Comparison of ENCODE assay signal across 8 cellular contexts in genomic region chr10:48604408-48605263, GRCh38. TPM values are rescaled to one million over a fixed set of nuclear protein-coding genes. Genes with fewer than 3 reads are reported as not detected.
DNase-seq lines count a peak whose midpoint lies in the region; ATAC-seq, FAIRE-seq and TF ChIP-seq lines count a peak whose summit lies in the region.

ARHGAP22 (minus strand) TSS chr10:48605073; CDS start chr10:48604796, 277 bp downstream.

- H3K36me3 ChIP-seq in muscle layer of duodenum (ENCODE audit: control insufficient read depth in 1 of 2, insufficient read depth in 2 of 2, low read length in 2 of 2) (no peaks in the 10 kb centered on the region), vagina (no peaks in the 10 kb centered on the region)

- H3K4me1 ChIP-seq in A549 (peaks cover 5% of the 10 kb centered on the region; the same call in 1 of the 3 replicates), muscle layer of duodenum (ENCODE audit: control insufficient read depth in 1 of 2, insufficient read depth in 2 of 2, low read length in 2 of 2) (peaks cover 0 to 14% of the 10 kb centered on the region in 2 donors), vagina (peaks cover 16% of the 10 kb centered on the region)

- peak; percentile 85 to 94 for ATAC-seq in A549
- peak; percentile 59 for ATAC-seq in GM18868 (IDR thresholded peaks at IDR 0.05; ENCODE audit: unreplicated experiment)
- ATAC-seq in GM18520 (IDR thresholded peaks at IDR 0.05; ENCODE audit: unreplicated experiment): no peak

- H3K4me3 ChIP-seq in A549 (peak within 1 kb of the TSS; percentile 65), muscle layer of duodenum (ENCODE audit: low read depth in 1 of 2, low read length in 2 of 2) (peak within 1 kb of the TSS; percentile 50), vagina (peak within 1 kb of the TSS; percentile 42 to 47)

- POLR2A ChIA-PET in A549 (lab: Yijun Ruan, JAX): interaction anchor here (0.6 kb wide), 2 partner anchors 15 to 16 kb away, joined by 3 read pairs; no protein-coding TSS in a partner anchor
- POLR2A ChIA-PET in RWPE1 (lab: Yijun Ruan, JAX; ENCODE audit: low non-redundant PET): no interaction called here

- no peaks in the 10 kb centered on the region for H3K27me3 ChIP-seq in muscle layer of duodenum (ENCODE audit: low read depth, low read length)
- no peaks in the 10 kb centered on the region for H3K27me3 ChIP-seq in vagina

- intact Hi-C loops in vagina (cut with DNase I): no loop called here

- no peak for TF ChIP-seq RAD21 in A549 (conservative IDR thresholded peaks at IDR 0.05 in 1 of 2, IDR thresholded peaks at IDR 0.05 in 1 of 2)

- H3K9me3 ChIP-seq in A549 (no peaks in the 10 kb centered on the region), muscle layer of duodenum (ENCODE audit: control insufficient read depth in 1 of 2, low read length in 2 of 2) (no peaks in the 10 kb centered on the region), vagina (no peaks in the 10 kb centered on the region)

- DNase-seq in A549 (ENCODE audit: low read depth in 1 of 2, low spot score in 1 of 2) (peak; percentile 25 to 73), RWPE1 (ENCODE audit: low spot score) (peak; percentile 59), fibroblast of gingiva (ENCODE audit: low read depth) (peak; percentile 38), vagina (ENCODE audit: extremely low spot score in 2 of 2) (peak; percentile 84 to 93), activated gamma-delta T cell treated with Interleukin-2 at 50 U/mL for 16 hours (no peak)

- CTCF ChIA-PET in A549 (lab: Yijun Ruan, JAX): interaction anchor here (0.7 to 8.3 kb wide), 7 partner anchors 10 to 243 kb away, joined by 3 to 112 read pairs (median 4); no protein-coding TSS in a partner anchor
- CTCF ChIA-PET in RWPE1 (lab: Yijun Ruan, JAX): interaction anchor here (0.7 kb wide), 1 partner anchor 28 kb away, joined by 3 read pairs; no protein-coding TSS in a partner anchor

- H3K27ac ChIP-seq in A549 (peak within 1 kb of the TSS; percentile 73 to 78; a peak in 5 of 6 replicates), RWPE1 (peak within 1 kb of the TSS; percentile 40), muscle layer of duodenum (ENCODE audit: low read length) (no peak within 1 kb of the TSS), vagina (peak within 1 kb of the TSS; percentile 22)

- TF ChIP-seq POLR2A in A549 (IDR thresholded peaks at IDR 0.05; ENCODE audit: low read length) (no peak), vagina (IDR thresholded peaks at IDR 0.05) (no peak)

- 18% methylated on average over 23 of the region's 56 CpGs for WGBS in A549 (ENCODE audit: missing lambda C conversion rate)

- no peak for TF ChIP-seq EP300 in A549 (IDR thresholded peaks at IDR 0.05)

- H3K4me2 ChIP-seq in A549: peak within 1 kb of the TSS; percentile 98

- no peak for TF ChIP-seq CTCF in A549 (IDR thresholded peaks at IDR 0.05)
- no peak for TF ChIP-seq CTCF in RWPE1 (conservative IDR thresholded peaks at IDR 0.05; ENCODE audit: low read depth)
- TF ChIP-seq CTCF in vagina (IDR thresholded peaks at IDR 0.05): no peak

- FAIRE-seq in A549 (lab: Jason Lieb, UNC): no peak

TF ChIP-seq in A549, 52 proteins besides CTCF, POLR2A, EP300 and RAD21:
- TF ChIP-seq TFCP2L1 (CRISPR knock-in tag; IDR thresholded peaks at IDR 0.05): no peak
- TF ChIP-seq MAX (IDR thresholded peaks at IDR 0.05): peak; percentile 87
- peak; percentile 37; the same call in 1 of the 2 replicates for TF ChIP-seq USF2 (IDR thresholded peaks at IDR 0.05)
- TF ChIP-seq E2F6 (IDR thresholded peaks at IDR 0.05; ENCODE audit: borderline replicate concordance, low read depth): peak; percentile 91
TF ChIP-seq in A549: peak in this region for 3.

RNA-seq across cellular contexts. Expression of gene ARHGAP22, which starts in this region (rescaled TPM):
- 1.7 and 1.9 TPM in 2 replicates for polyA plus RNA-seq in A549 (2011; rRNA removed)
- polyA plus RNA-seq in A549 (2012; cell fraction: cytosol; rRNA removed): 3.0 and 4.2 TPM in 2 replicates
- 9.0 and 12.8 TPM in 2 replicates for polyA plus RNA-seq in A549 (2012; cell fraction: nucleus; rRNA removed)
- polyA plus RNA-seq in A549 (2017; fragmentation: RNase III; extraction: RNeasy Plus Mini Kit Qiagen cat#74134 plus additional on column Dnase treatment): 3.0 to 3.7 TPM (median 3.2 TPM) in 3 replicates
- 2.7 and 3.8 TPM in 2 replicates for polyA minus RNA-seq in A549 (2011; rRNA and poly(A)+ RNA removed)
- 3.2 TPM for total RNA-seq in vagina
